ENCODE assay signal across 22 cellular contexts in genomic region chr10:59823111-59823510, GRCh38.
"Had no signal": no experiment of that assay in that cellular context is flagged by ENCODE, and none has a peak within 500 bp of the region (broad histone marks: within the 10 kb centered on the region; RNA-seq: fewer than 3 reads in every experiment).

No MANE protein-coding gene starts in this region.

- H2AFZ ChIP-seq: neural progenitor cell had no signal

- H3K9me3 Mint-ChIP-seq: effector memory CD8-positive, alpha-beta T cell; nephron; stimulated activated naive B cell treated with anti-CD40 and anti-IgM and Interleukin-4, amounts not matched to agents 10 μg/mL and 1 μg/mL and 100 μg/mL, for 72 hours; stimulated activated naive CD8-positive, alpha-beta T cell treated with anti-CD3 and anti-CD28 coated beads, Interleukin-15, Interleukin-2, amounts not matched to agents 100 ng/mL and 50 ng/mL, for 24 hours had no signal

- H3K9ac ChIP-seq: neural progenitor cell had no signal

- H3K27ac Mint-ChIP-seq: effector memory CD8-positive, alpha-beta T cell; naive thymus-derived CD4-positive, alpha-beta T cell; nephron; neural progenitor cell; stimulated activated naive B cell treated with anti-CD40 and anti-IgM and Interleukin-4, amounts not matched to agents 10 μg/mL and 1 μg/mL and 100 μg/mL, for 72 hours; stimulated activated naive CD8-positive, alpha-beta T cell treated with anti-CD3 and anti-CD28 coated beads, Interleukin-15, Interleukin-2, amounts not matched to agents 100 ng/mL and 50 ng/mL, for 24 hours had no signal

- H3K4me3 Mint-ChIP-seq: effector memory CD8-positive, alpha-beta T cell; naive thymus-derived CD4-positive, alpha-beta T cell; nephron; neural progenitor cell; stimulated activated naive B cell treated with anti-CD40 and anti-IgM and Interleukin-4, amounts not matched to agents 10 μg/mL and 1 μg/mL and 100 μg/mL, for 72 hours; stimulated activated naive CD8-positive, alpha-beta T cell treated with anti-CD3 and anti-CD28 coated beads, Interleukin-15, Interleukin-2, amounts not matched to agents 100 ng/mL and 50 ng/mL, for 24 hours had no signal

- H3K4me3 ChIP-seq: esophagus squamous epithelium, neural progenitor cell, prostate gland, right lobe of liver, thoracic aorta, transverse colon, upper lobe of right lung, uterus had no signal

- H3K4me1 ChIP-seq: prostate gland, right lobe of liver, upper lobe of right lung had no signal

- H3K27me3 ChIP-seq: esophagus squamous epithelium, neural progenitor cell, right lobe of liver, transverse colon, upper lobe of right lung, uterus had no signal

- ATAC-seq: effector memory CD8-positive, alpha-beta T cell; naive thymus-derived CD4-positive, alpha-beta T cell; right lobe of liver; upper lobe of right lung had no signal

- H3K27me3 Mint-ChIP-seq: effector memory CD8-positive, alpha-beta T cell; naive thymus-derived CD4-positive, alpha-beta T cell; stimulated activated naive B cell treated with anti-CD40 and anti-IgM and Interleukin-4, amounts not matched to agents 10 μg/mL and 1 μg/mL and 100 μg/mL, for 72 hours; stimulated activated naive CD8-positive, alpha-beta T cell treated with anti-CD3 and anti-CD28 coated beads, Interleukin-15, Interleukin-2, amounts not matched to agents 100 ng/mL and 50 ng/mL, for 24 hours had no signal

- H3K9me3 ChIP-seq: esophagus squamous epithelium, prostate gland, right lobe of liver, thoracic aorta, transverse colon, upper lobe of right lung, uterus had no signal

- H3K27ac ChIP-seq: esophagus squamous epithelium, neural progenitor cell, prostate gland, right lobe of liver, thoracic aorta, transverse colon, upper lobe of right lung, uterus had no signal

- H3K4me1 Mint-ChIP-seq: nephron had no signal

- H3K36me3 ChIP-seq: neural progenitor cell, prostate gland, right lobe of liver, thoracic aorta, transverse colon, upper lobe of right lung, uterus had no signal

- H3K4me2 ChIP-seq: neural progenitor cell had no signal

- DNase-seq: cortex of kidney; effector memory CD8-positive, alpha-beta T cell; erythroblast; esophagus squamous epithelium; foreskin melanocyte; mesendoderm; midbrain; naive thymus-derived CD4-positive, alpha-beta T cell; nucleus accumbens; right lobe of liver; small intestine; stimulated activated CD4-positive, alpha-beta T cell treated with anti-CD3 and anti-CD28 coated beads, Interleukin-15, amount 100 ng/mL, for 24 hours; stimulated activated CD4-positive, alpha-beta T cell treated with anti-CD3 and anti-CD28 coated beads, Interleukin-2, amount 100 ng/mL, for 48 hours; stimulated activated naive B cell treated with anti-CD40 and anti-IgM and Interleukin-4, amounts not matched to agents 10 μg/mL and 1 μg/mL and 100 μg/mL, for 72 hours; transverse colon; upper lobe of right lung; uterus had no signal
